In the genomic region with DNA sequence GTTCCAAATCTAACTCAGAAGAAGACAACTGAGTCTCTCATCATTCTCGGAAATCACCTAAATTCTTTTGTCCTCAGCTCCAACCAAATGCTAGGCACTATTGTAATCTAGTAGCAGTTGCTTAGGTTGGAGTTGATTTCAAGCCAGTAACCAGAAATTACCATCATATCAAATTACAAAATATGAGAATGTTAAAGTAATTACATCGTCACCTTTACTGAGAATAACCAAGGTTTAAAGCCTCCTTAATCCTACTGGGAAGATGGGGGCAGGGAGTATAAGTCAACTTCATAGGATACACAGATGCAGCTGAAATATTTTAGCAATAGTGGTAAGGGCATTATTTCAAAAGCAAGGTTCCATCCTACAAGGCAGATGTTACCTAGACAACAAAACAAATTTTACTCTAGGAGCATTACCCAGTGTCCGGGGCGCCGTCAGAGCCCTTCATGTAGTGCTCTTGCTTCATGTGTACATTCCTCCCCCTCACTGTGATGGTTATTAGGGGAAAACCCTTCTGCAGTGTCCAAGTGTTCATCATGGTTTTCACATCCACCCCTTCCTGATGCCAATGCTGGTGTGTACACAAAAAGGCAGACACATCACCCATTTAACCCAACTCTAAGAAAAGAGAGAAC, we compare ENCODE assay signal across 12 cellular contexts. TPM values are rescaled to one million over a fixed set of nuclear protein-coding genes. Genes with fewer than 3 reads are reported as not detected.
A peak's percentile ranks its signal among the peaks of the same experiment; 100 is the strongest.
DNase-seq lines count a peak whose midpoint lies in the region; ATAC-seq and TF ChIP-seq lines count a peak whose summit lies in the region.
"Had no signal": no experiment of that assay in that cellular context is flagged by ENCODE, and none has a peak within 500 bp of the region (broad histone marks: within the 10 kb centered on the region; RNA-seq: fewer than 3 reads in every experiment).

No MANE protein-coding gene starts in this region.

- intact Hi-C loops in Right ventricle myocardium inferior (cut with DNase I), result no loop called here
- intact Hi-C loops in left ventricle myocardium inferior (cut with micrococcal nuclease), result no loop called here
- intact Hi-C loops in upper lobe of right lung (cut with DNase I), result no loop called here

- no peak for TF ChIP-seq CTCF in left ventricle myocardium inferior (IDR thresholded peaks at IDR 0.05; ENCODE audit: borderline replicate concordance)
- no peak for TF ChIP-seq CTCF in upper lobe of right lung (IDR thresholded peaks at IDR 0.05)

- no peaks in the 10 kb centered on the region for H3K9me3 ChIP-seq in left ventricle myocardium inferior (replicated peaks)
- H3K9me3 ChIP-seq in upper lobe of right lung, result no peaks in the 10 kb centered on the region
- H3K9me3 ChIP-seq: ovary had no signal

- H3K36me3 ChIP-seq in left ventricle myocardium inferior (peaks cover 69% of the 10 kb centered on the region), upper lobe of right lung (peaks cover 83% of the 10 kb centered on the region)
- H3K36me3 ChIP-seq: ovary had no signal

- H3K4me1 ChIP-seq in left ventricle myocardium inferior (peaks cover 13% of the 10 kb centered on the region), upper lobe of right lung (no peaks in the 10 kb centered on the region)

- no peak overlapping the region for H3K4me3 ChIP-seq in left ventricle myocardium inferior
- H3K4me3 ChIP-seq in upper lobe of right lung, result no peak overlapping the region
- H3K4me3 ChIP-seq: ovary, SK-N-MC had no signal

- DNase-seq in Right ventricle myocardium inferior (ENCODE audit: missing footprints) (no peak), left ventricle myocardium inferior (no peak), amniotic epithelial cell (ENCODE audit: low read depth) (peak; percentile 66), left lobe of liver (ENCODE audit: low spot score) (no peak), upper lobe of right lung (no peak), SK-N-DZ (ENCODE audit: low spot score) (no peak), RKO (ENCODE audit: low spot score) (no peak)
- DNase-seq in effector CD8-positive, alpha-beta T cell (lab: John Stamatoyannopoulos, UW), result no peak
- DNase-seq: dermis blood vessel endothelial cell, ovary had no signal

- H3K27me3 ChIP-seq in left ventricle myocardium inferior (ENCODE audit: low read depth) (no peaks in the 10 kb centered on the region), upper lobe of right lung (no peaks in the 10 kb centered on the region)
- H3K27me3 ChIP-seq: ovary had no signal

- ATAC-seq in Right ventricle myocardium inferior (peak; percentile 12), left lobe of liver (peak; percentile 29), upper lobe of right lung (peak; percentile 72)
- ATAC-seq: activated CD4-positive, CD25-positive, alpha-beta regulatory T cell treated with anti-CD3 and anti-CD28 coated beads, Interleukin-2, amount 50 U/mL, for 24 hours had no signal

- H3K27ac ChIP-seq in left ventricle myocardium inferior (replicated peaks) (no peak overlapping the region), upper lobe of right lung (no peak overlapping the region)
- H3K27ac ChIP-seq: ovary, SK-N-MC had no signal

RNA-seq across cellular contexts. Expression of a gene that starts 19.5 kb away (rescaled TPM):
- 40.0 TPM for total RNA-seq in Right ventricle myocardium inferior
- 38.4 TPM for total RNA-seq in left ventricle myocardium inferior
- total RNA-seq in left lobe of liver, result 33.5 TPM
- 61.3 TPM for total RNA-seq in upper lobe of right lung
- polyA plus RNA-seq in SK-N-DZ (2014; cell fraction: cytosol; rRNA removed), result 4.4 and 5.7 TPM in 2 replicates
- polyA plus RNA-seq in SK-N-DZ (2014; cell fraction: nucleus; rRNA removed), result 3.6 and 4.5 TPM in 2 replicates

Comparison
In these comparisons a context has a peak if more than half of its experiments do, and no peak if none do; other contexts are left out.
1. ATAC-seq: peak in every context shown above with its lines; median percentile 72 in upper lobe of right lung; 29 in left lobe of liver; 12 in Right ventricle myocardium inferior.